In the genomic region with DNA sequence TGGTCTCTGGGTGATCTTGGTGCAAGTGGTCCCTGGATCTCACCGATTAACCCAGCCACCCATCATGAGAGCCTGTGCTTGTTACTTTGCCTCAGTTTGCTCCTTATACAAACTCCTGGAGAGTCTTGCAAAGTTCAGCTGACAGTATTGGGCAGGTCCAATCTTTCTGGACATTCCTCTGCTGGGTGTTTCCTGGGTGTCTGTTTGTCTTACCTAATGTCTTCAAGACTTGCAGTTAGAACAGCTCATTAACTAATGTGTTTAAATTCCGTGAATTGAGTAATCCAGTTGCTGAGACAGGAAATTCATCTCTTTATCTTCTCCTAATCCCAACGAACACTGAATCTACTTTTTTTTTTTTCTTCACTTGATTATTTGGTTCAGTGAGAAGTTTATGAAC, we compare ENCODE assay signal across 1 cellular context.
TF ChIP-seq lines count a peak whose summit lies in the region.

No MANE protein-coding gene starts in this region.

TF ChIP-seq in HepG2, 621 proteins besides CTCF, POLR2A, EP300 and RAD21:
- TF ChIP-seq, protein P1, sequence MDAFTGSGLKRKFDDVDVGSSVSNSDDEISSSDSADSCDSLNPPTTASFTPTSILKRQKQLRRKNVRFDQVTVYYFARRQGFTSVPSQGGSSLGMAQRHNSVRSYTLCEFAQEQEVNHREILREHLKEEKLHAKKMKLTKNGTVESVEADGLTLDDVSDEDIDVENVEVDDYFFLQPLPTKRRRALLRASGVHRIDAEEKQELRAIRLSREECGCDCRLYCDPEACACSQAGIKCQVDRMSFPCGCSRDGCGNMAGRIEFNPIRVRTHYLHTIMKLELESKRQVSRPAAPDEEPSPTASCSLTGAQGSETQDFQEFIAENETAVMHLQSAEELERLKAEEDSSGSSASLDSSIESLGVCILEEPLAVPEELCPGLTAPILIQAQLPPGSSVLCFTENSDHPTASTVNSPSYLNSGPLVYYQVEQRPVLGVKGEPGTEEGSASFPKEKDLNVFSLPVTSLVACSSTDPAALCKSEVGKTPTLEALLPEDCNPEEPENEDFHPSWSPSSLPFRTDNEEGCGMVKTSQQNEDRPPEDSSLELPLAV (CRISPR knock-in tag; conservative IDR thresholded peaks at IDR 0.05; ENCODE audit: low read depth), result no peak
- no peak for TF ChIP-seq ZNF17 (CRISPR knock-in tag; IDR thresholded peaks at IDR 0.05)
- no peak for TF ChIP-seq SMAD3 (CRISPR knock-in tag; IDR thresholded peaks at IDR 0.05)
- no peak for TF ChIP-seq NFE2L1 (CRISPR knock-in tag; IDR thresholded peaks at IDR 0.05; ENCODE audit: borderline replicate concordance)
- TF ChIP-seq CHD4 (IDR thresholded peaks at IDR 0.05; ENCODE audit: borderline replicate concordance, low read length), result no peak
- TF ChIP-seq NCOA2 (CRISPR knock-in tag; IDR thresholded peaks at IDR 0.05), result no peak
- TF ChIP-seq ZNF460 (CRISPR knock-in tag; IDR thresholded peaks at IDR 0.05; ENCODE audit: borderline replicate concordance), result no peak
- TF ChIP-seq, protein P2, sequence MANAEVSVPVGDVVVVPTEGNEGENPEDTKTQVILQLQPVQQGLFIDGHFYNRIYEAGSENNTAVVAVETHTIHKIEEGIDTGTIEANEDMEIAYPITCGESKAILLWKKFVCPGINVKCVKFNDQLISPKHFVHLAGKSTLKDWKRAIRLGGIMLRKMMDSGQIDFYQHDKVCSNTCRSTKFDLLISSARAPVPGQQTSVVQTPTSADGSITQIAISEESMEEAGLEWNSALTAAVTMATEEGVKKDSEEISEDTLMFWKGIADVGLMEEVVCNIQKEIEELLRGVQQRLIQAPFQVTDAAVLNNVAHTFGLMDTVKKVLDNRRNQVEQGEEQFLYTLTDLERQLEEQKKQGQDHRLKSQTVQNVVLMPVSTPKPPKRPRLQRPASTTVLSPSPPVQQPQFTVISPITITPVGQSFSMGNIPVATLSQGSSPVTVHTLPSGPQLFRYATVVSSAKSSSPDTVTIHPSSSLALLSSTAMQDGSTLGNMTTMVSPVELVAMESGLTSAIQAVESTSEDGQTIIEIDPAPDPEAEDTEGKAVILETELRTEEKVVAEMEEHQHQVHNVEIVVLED (CRISPR knock-in tag; IDR thresholded peaks at IDR 0.05; ENCODE audit: borderline replicate concordance), result no peak
- no peak for TF ChIP-seq ZBTB38 (CRISPR knock-in tag; IDR thresholded peaks at IDR 0.05)
- TF ChIP-seq TSC22D2 (CRISPR knock-in tag; IDR thresholded peaks at IDR 0.05; ENCODE audit: borderline replicate concordance), result no peak
- no peak for TF ChIP-seq NR2F1 (CRISPR knock-in tag; IDR thresholded peaks at IDR 0.05)
- no peak for TF ChIP-seq TRIM24 (CRISPR knock-in tag; IDR thresholded peaks at IDR 0.05)
- TF ChIP-seq, protein P3, sequence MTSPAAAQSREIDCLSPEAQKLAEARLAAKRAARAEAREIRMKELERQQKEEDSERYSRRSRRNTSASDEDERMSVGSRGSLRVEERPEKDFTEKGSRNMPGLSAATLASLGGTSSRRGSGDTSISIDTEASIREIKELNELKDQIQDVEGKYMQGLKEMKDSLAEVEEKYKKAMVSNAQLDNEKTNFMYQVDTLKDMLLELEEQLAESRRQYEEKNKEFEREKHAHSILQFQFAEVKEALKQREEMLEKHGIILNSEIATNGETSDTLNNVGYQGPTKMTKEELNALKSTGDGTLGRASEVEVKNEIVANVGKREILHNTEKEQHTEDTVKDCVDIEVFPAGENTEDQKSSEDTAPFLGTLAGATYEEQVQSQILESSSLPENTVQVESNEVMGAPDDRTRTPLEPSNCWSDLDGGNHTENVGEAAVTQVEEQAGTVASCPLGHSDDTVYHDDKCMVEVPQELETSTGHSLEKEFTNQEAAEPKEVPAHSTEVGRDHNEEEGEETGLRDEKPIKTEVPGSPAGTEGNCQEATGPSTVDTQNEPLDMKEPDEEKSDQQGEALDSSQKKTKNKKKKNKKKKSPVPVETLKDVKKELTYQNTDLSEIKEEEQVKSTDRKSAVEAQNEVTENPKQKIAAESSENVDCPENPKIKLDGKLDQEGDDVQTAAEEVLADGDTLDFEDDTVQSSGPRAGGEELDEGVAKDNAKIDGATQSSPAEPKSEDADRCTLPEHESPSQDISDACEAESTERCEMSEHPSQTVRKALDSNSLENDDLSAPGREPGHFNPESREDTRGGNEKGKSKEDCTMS (CRISPR knock-in tag; conservative IDR thresholded peaks at IDR 0.05), result no peak
- TF ChIP-seq ZNF570 (CRISPR knock-in tag; IDR thresholded peaks at IDR 0.05; ENCODE audit: borderline replicate concordance), result no peak
- TF ChIP-seq SP2 (CRISPR knock-in tag; IDR thresholded peaks at IDR 0.05), result no peak
TF ChIP-seq in HepG2: peak in this region for 0.
